In the genomic region with DNA sequence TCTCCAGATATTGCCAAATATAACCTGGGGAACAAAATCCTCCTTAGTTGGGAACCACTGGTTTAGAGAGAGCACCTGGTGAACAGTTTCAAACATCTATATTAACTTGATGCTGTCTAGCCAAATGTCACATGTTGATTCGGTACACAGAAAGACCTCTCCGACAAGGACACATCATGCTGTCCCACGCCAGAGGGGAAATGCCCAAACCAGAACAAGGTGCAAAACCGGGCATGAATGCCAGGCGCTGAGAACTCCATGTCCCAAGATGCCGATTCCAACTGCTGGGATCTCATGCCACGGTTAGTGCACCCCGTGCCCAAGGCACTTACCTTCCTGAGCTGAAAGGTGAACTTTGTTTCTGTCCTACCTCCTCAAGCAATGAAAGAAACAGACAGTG, we compare ENCODE assay signal across 19 cellular contexts.
"Had no signal": no experiment of that assay in that cellular context is flagged by ENCODE, and none has a peak within 500 bp of the region (broad histone marks: within the 10 kb centered on the region; RNA-seq: fewer than 3 reads in every experiment).

No MANE protein-coding gene starts in this region.

- H3K27me3 ChIP-seq: dorsolateral prefrontal cortex, ovary, right lobe of liver, tibial artery, upper lobe of left lung, vagina had no signal

- H3K4me1 ChIP-seq: right lobe of liver, tibial artery had no signal

- H3K4me3 ChIP-seq: dorsolateral prefrontal cortex, mucosa of descending colon, ovary, right lobe of liver, tibial artery, upper lobe of left lung, vagina had no signal

- H3K27ac ChIP-seq: ovary, right lobe of liver, tibial artery, upper lobe of left lung, vagina had no signal

- H3K36me3 ChIP-seq: ovary, right lobe of liver, tibial artery, upper lobe of left lung, vagina had no signal

- H3K27me3 Mint-ChIP-seq: naive thymus-derived CD8-positive, alpha-beta T cell had no signal

- H3K4me3 Mint-ChIP-seq: immature natural killer cell; naive thymus-derived CD8-positive, alpha-beta T cell; neural crest cell; stimulated activated effector memory CD8-positive, alpha-beta T cell treated with anti-CD3 and anti-CD28 coated beads, Interleukin-12 subunit alpha, Interleukin-12 subunit beta, amount 100 ng/mL, for 72 hours had no signal

- H3K27ac Mint-ChIP-seq: naive thymus-derived CD8-positive, alpha-beta T cell; stimulated activated effector memory CD8-positive, alpha-beta T cell treated with anti-CD3 and anti-CD28 coated beads, Interleukin-12 subunit alpha, Interleukin-12 subunit beta, amount 100 ng/mL, for 72 hours had no signal

- ATAC-seq: left colon; mucosa of descending colon; naive thymus-derived CD8-positive, alpha-beta T cell; right lobe of liver; stimulated activated effector memory CD8-positive, alpha-beta T cell treated with anti-CD3 and anti-CD28 coated beads, Interleukin-12 subunit alpha, Interleukin-12 subunit beta, amount 100 ng/mL, for 72 hours; stimulated activated naive CD8-positive, alpha-beta T cell treated with anti-CD3 and anti-CD28 coated beads, Interleukin-15, Interleukin-2, amounts not matched to agents 100 U/mL and 50 U/mL, for 24 hours had no signal

- H3K9me3 ChIP-seq: mucosa of descending colon, ovary, right lobe of liver, tibial artery, upper lobe of left lung, vagina had no signal

- H3K9me3 Mint-ChIP-seq: immature natural killer cell; neural crest cell; stimulated activated effector memory CD8-positive, alpha-beta T cell treated with anti-CD3 and anti-CD28 coated beads, Interleukin-12 subunit alpha, Interleukin-12 subunit beta, amount 100 ng/mL, for 72 hours had no signal

- DNase-seq: cortex of kidney; dorsolateral prefrontal cortex; effector CD8-positive, alpha-beta T cell; immature natural killer cell; left colon; mammary epithelial cell; mucosa of descending colon; naive thymus-derived CD8-positive, alpha-beta T cell; nucleus accumbens; ovary; right lobe of liver; stimulated activated CD4-positive, alpha-beta T cell treated with anti-CD3 and anti-CD28 coated beads, Interleukin-4, amount 100 ng/mL, for 1 hour; stimulated activated CD8-positive, alpha-beta memory T cell treated with anti-CD3 and anti-CD28 coated beads, Interleukin-4, amount 100 ng/mL, for 48 hours; stimulated activated naive CD8-positive, alpha-beta T cell treated with anti-CD3 and anti-CD28 coated beads, Interleukin-15, Interleukin-2, amounts not matched to agents 100 U/mL and 50 U/mL, for 24 hours; tibial artery; upper lobe of left lung had no signal
